In the genomic region with DNA sequence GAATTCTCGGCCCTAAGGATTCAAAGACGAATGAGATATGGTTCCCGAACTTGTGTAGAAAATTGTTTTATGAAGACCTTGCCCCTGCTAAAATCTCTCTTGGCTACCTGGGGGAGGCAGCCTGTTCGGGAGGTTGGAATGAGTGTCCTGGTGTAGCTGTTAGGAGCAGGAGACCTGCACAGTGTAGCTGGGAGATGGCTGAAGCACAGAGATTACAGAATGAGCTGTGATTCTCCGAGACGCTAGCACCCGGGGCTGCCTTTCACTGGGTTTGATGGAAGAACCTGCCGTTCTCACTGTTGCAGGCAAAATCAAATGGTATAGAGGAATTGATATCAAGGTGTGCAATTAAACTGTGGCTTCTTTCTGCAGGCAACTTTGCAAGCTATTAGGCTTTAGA, we compare ENCODE assay signal across 9 cellular contexts.
DNase-seq lines count a peak whose midpoint lies in the region; ATAC-seq, FAIRE-seq and TF ChIP-seq lines count a peak whose summit lies in the region.
"Had no signal": no experiment of that assay in that cellular context is flagged by ENCODE, and none has a peak within 500 bp of the region (broad histone marks: within the 10 kb centered on the region; RNA-seq: fewer than 3 reads in every experiment).

No MANE protein-coding gene starts in this region.

- TF ChIP-seq POLR2A in HepG2 (IDR thresholded peaks at IDR 0.05; ENCODE audit: insufficient read depth in 1 of 2, low read depth in 2 of 2, low read length in 2 of 2) (no peak), right lobe of liver (IDR thresholded peaks at IDR 0.05) (no peak)

- no peaks in the 10 kb centered on the region for H3K9me3 Mint-ChIP-seq in activated CD8-positive, alpha-beta T cell treated with anti-CD3 and anti-CD28 coated beads for 36 hours

- H3K27ac ChIP-seq in HepG2 (ENCODE audit: extremely low read length, insufficient read depth, low read length) (peak overlapping the region; percentile 70), right lobe of liver (no peak overlapping the region), keratinocyte (ENCODE audit: control insufficient read depth, insufficient read depth, low read length) (peak overlapping the region; percentile 70)

- H3K4me1 ChIP-seq in HepG2 (ENCODE audit: insufficient read depth, low read length) (peaks cover 48% of the 10 kb centered on the region), right lobe of liver (peaks cover 0 to 7% (median 2%) of the 10 kb centered on the region in 4 donors), keratinocyte (ENCODE audit: control insufficient read depth, extremely low read depth, insufficient read depth, low read length) (peaks cover 32% of the 10 kb centered on the region)

- CTCF ChIA-PET in HepG2 (lab: Yijun Ruan, JAX; ENCODE audit: low intra/inter-chr PET ratio, low total read pairs): no interaction called here
- CTCF ChIA-PET in activated CD8-positive, alpha-beta T cell treated with anti-CD3 and anti-CD28 coated beads for 36 hours (lab: Charles Lee): interaction anchor here (1.2 to 2.8 kb wide), 2 partner anchors 11 to 32 kb away, joined by 3 to 14 read pairs; no protein-coding TSS in a partner anchor

- H3K79me2 ChIP-seq in HepG2 (ENCODE audit: insufficient read depth, low read length): peaks cover 37% of the 10 kb centered on the region
- peaks cover 65% of the 10 kb centered on the region for H3K79me2 ChIP-seq in keratinocyte (ENCODE audit: control insufficient read depth, insufficient read depth, low read length)

- no peak overlapping the region for H3K27ac Mint-ChIP-seq in activated CD8-positive, alpha-beta T cell treated with anti-CD3 and anti-CD28 coated beads for 36 hours

- no peak for TF ChIP-seq EP300 in HepG2 (IDR thresholded peaks at IDR 0.05; ENCODE audit: low read depth in 2 of 2, low read length in 2 of 2)
- TF ChIP-seq EP300 in HepG2 (CRISPR knock-in tag; IDR thresholded peaks at IDR 0.05; ENCODE audit: borderline replicate concordance): no peak

- intact Hi-C loops in HepG2 (cut with micrococcal nuclease; ENCODE audit: unreplicated experiment): no loop called here
- intact Hi-C loops in right lobe of liver (cut with DNase I): no loop called here
- intact Hi-C loops in activated CD8-positive, alpha-beta T cell treated with anti-CD3 and anti-CD28 coated beads for 36 hours (cut with micrococcal nuclease): no loop called here

- no peaks in the 10 kb centered on the region for H3K36me3 Mint-ChIP-seq in activated CD8-positive, alpha-beta T cell treated with anti-CD3 and anti-CD28 coated beads for 36 hours (ENCODE audit: low read depth)

- H3K9me1 ChIP-seq in keratinocyte (ENCODE audit: control insufficient read depth, extremely low read depth, insufficient read depth, low read length): no peaks in the 10 kb centered on the region

- H3K9ac ChIP-seq in HepG2 (ENCODE audit: insufficient read depth, low read depth, low read length) (peak overlapping the region; percentile 49; the same call in 1 of the 2 replicates), keratinocyte (ENCODE audit: control insufficient read depth, extremely low read depth, insufficient read depth, low read length) (no peak overlapping the region)

- H3K4me3 ChIP-seq in HepG2 (replicated peaks in 1 of 3; ENCODE audit: insufficient read depth in 1 of 3, low read depth in 2 of 3, low read length in 3 of 3): peak overlapping the region in 2 of 3 experiments; percentile 65 to 81; a peak in 3 of 6 replicates
- no peak overlapping the region for H3K4me3 ChIP-seq in right lobe of liver
- peak overlapping the region in 1 of 3 experiments; percentile 17 for H3K4me3 ChIP-seq in keratinocyte (ENCODE audit: control insufficient read depth in 2 of 3, extremely low read depth in 1 of 3, insufficient read depth in 2 of 3, low read depth in 1 of 3, low read length in 3 of 3)
- H3K4me3 ChIP-seq: testis had no signal

- H3K9me3 ChIP-seq in HepG2 (ENCODE audit: low read length) (no peaks in the 10 kb centered on the region), right lobe of liver (no peaks in the 10 kb centered on the region), keratinocyte (ENCODE audit: control insufficient read depth, low read depth, low read length) (no peaks in the 10 kb centered on the region)
- H3K9me3 ChIP-seq: testis had no signal

- dilution Hi-C loops in keratinocyte (cut with MboI; ENCODE audit: extremely low pct_ligation_motif_present, low sequenced_read_pairs): no loop called here

- in situ Hi-C loops in HepG2 (cut with HindIII; ENCODE audit: extremely low pct_ligation_motif_present, low pct_unique_long_range_greater_than_20kb): no loop called here

- TF ChIP-seq CTCF in HepG2 (CRISPR knock-in tag; IDR thresholded peaks at IDR 0.05): no peak
- no peak for TF ChIP-seq CTCF in right lobe of liver (IDR thresholded peaks at IDR 0.05)
- TF ChIP-seq CTCF in activated CD8-positive, alpha-beta T cell treated with anti-CD3 and anti-CD28 coated beads for 36 hours (IDR thresholded peaks at IDR 0.05): no peak
- TF ChIP-seq CTCF in keratinocyte (optimal IDR thresholded peaks at IDR 0.05 in 1 of 3, IDR thresholded peaks at IDR 0.05 in 1 of 3, conservative IDR thresholded peaks at IDR 0.05 in 1 of 3; ENCODE audit: extremely low read depth in 1 of 3, insufficient read depth in 2 of 3, low read length in 3 of 3): no peak

- no peaks in the 10 kb centered on the region for H3K27me3 Mint-ChIP-seq in activated CD8-positive, alpha-beta T cell treated with anti-CD3 and anti-CD28 coated beads for 36 hours

- FAIRE-seq in HepG2 (lab: Jason Lieb, UNC): no peak
- no peak for FAIRE-seq in keratinocyte (lab: Jason Lieb, UNC)

- H2AFZ ChIP-seq in HepG2 (ENCODE audit: low read length) (no peak overlapping the region), keratinocyte (ENCODE audit: control insufficient read depth, low read length) (no peak overlapping the region)

- WGBS in HepG2 (ENCODE audit: low lambda C conversion rate): 61% methylated on average over 8 of the region's 8 CpGs
- WGBS in right lobe of liver (ENCODE audit: insufficient coverage, low coverage, low lambda C conversion rate, missing lambda C conversion rate): 79% methylated on average over 8 of the region's 8 CpGs

- BruUV-seq in HepG2 (replicated peaks; lab: Mats Ljungman, UMichigan): no TSS peak

- peak overlapping the region; percentile 2 for H3K4me3 Mint-ChIP-seq in activated CD8-positive, alpha-beta T cell treated with anti-CD3 and anti-CD28 coated beads for 36 hours

- no peaks in the 10 kb centered on the region; a peak in 1 of 5 replicates for H3K27me3 ChIP-seq in HepG2 (ENCODE audit: control insufficient read depth in 1 of 2, insufficient read depth in 2 of 2, low read length in 2 of 2)
- H3K27me3 ChIP-seq in right lobe of liver: no peaks in the 10 kb centered on the region
- H3K27me3 ChIP-seq in keratinocyte (ENCODE audit: control insufficient read depth, extremely low read depth, insufficient read depth, low read length): no peaks in the 10 kb centered on the region
- H3K27me3 ChIP-seq: testis had no signal

- H3K4me1 Mint-ChIP-seq in activated CD8-positive, alpha-beta T cell treated with anti-CD3 and anti-CD28 coated beads for 36 hours (ENCODE audit: low read depth): peaks cover 27% of the 10 kb centered on the region

- H4K20me1 ChIP-seq in HepG2 (ENCODE audit: insufficient read depth, low read length) (no peaks in the 10 kb centered on the region), keratinocyte (ENCODE audit: control insufficient read depth, extremely low read depth, insufficient read depth, low read length) (peaks cover 1% of the 10 kb centered on the region)

- TF ChIP-seq RAD21 in HepG2 (CRISPR knock-in tag; IDR thresholded peaks at IDR 0.05): no peak

- peak overlapping the region; percentile 92 for H3K4me2 ChIP-seq in HepG2 (ENCODE audit: low read depth, low read length)
- peak overlapping the region; percentile 85 for H3K4me2 ChIP-seq in keratinocyte (ENCODE audit: control insufficient read depth, extremely low read depth, insufficient read depth, low read depth, low read length)

- POLR2A ChIA-PET in HepG2 (lab: Yijun Ruan, JAX): interaction anchor here (1.0 to 3.4 kb wide), 10 partner anchors 8 to 42 kb away, joined by 3 to 80 read pairs (median 6); no protein-coding TSS in a partner anchor
- POLR2A ChIA-PET in activated CD8-positive, alpha-beta T cell treated with anti-CD3 and anti-CD28 coated beads for 36 hours (lab: Charles Lee): interaction anchor here (0.9 kb wide), 1 partner anchor 8 kb away, joined by 3 read pairs; no protein-coding TSS in a partner anchor

- ATAC-seq in HepG2 (0 out of 3 replicates have a peak, but pooled peaks have one; percentile 6), right lobe of liver (no peak), HG03457 (IDR thresholded peaks at IDR 0.05; ENCODE audit: unreplicated experiment) (no peak)
- ATAC-seq in activated CD8-positive, alpha-beta T cell treated with anti-CD3 and anti-CD28 coated beads for 36 hours: no peak

- DNase-seq in HepG2 (ENCODE audit: low spot score) (no peak), right lobe of liver (no peak), keratinocyte (ENCODE audit: low read depth, low spot score) (no peak), HCEC 1CT (no peak), DMS79 (lab: John Stamatoyannopoulos, UW) (no peak)
- no peak for DNase-seq in activated CD8-positive, alpha-beta T cell treated with anti-CD3 and anti-CD28 coated beads for 36 hours
- no peak for DNase-seq in stimulated activated CD4-positive, alpha-beta T cell treated with anti-CD3 and anti-CD28 coated beads, Interleukin-4, amount 100 ng/mL, for 24 hours

- H3K36me3 ChIP-seq in HepG2 (replicated peaks in 1 of 2; ENCODE audit: control insufficient read depth in 1 of 2, insufficient read depth in 2 of 2, low read length in 2 of 2) (no peaks in the 10 kb centered on the region), right lobe of liver (no peaks in the 10 kb centered on the region), keratinocyte (ENCODE audit: control insufficient read depth in 2 of 2, extremely low read depth in 1 of 2, insufficient read depth in 2 of 2, low read length in 2 of 2) (peaks cover 0 to 8% of the 10 kb centered on the region in 2 experiments)

TF ChIP-seq in HepG2, 621 proteins besides CTCF, POLR2A, EP300 and RAD21 (continues in another document):
- TF ChIP-seq, protein P1, sequence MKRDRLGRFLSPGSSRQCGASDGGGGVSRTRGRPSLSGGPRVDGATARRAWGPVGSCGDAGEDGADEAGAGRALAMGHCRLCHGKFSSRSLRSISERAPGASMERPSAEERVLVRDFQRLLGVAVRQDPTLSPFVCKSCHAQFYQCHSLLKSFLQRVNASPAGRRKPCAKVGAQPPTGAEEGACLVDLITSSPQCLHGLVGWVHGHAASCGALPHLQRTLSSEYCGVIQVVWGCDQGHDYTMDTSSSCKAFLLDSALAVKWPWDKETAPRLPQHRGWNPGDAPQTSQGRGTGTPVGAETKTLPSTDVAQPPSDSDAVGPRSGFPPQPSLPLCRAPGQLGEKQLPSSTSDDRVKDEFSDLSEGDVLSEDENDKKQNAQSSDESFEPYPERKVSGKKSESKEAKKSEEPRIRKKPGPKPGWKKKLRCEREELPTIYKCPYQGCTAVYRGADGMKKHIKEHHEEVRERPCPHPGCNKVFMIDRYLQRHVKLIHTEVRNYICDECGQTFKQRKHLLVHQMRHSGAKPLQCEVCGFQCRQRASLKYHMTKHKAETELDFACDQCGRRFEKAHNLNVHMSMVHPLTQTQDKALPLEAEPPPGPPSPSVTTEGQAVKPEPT (CRISPR knock-in tag; IDR thresholded peaks at IDR 0.05; ENCODE audit: low read depth): no peak
- TF ChIP-seq ZNF709 (CRISPR knock-in tag; IDR thresholded peaks at IDR 0.05) (0 out of 2 replicates have a peak, but pooled peaks have one; percentile 32), SMAD3 (CRISPR knock-in tag; IDR thresholded peaks at IDR 0.05) (no peak)

Comparison
In these comparisons a context has a peak if more than half of its experiments do, and no peak if none do; other contexts are left out.
1. H3K27ac ChIP-seq: peak in HepG2 (single experiment) and keratinocyte (single experiment); none in right lobe of liver (0 of 3).
2. H3K4me3 ChIP-seq: peak in HepG2 (2 of 3); none in right lobe of liver (0 of 3).